Comparison of ENCODE assay signal across 23 cellular contexts in genomic region chr1:61273167-61273705, GRCh38.
DNase-seq lines count a peak whose midpoint lies in the region; ATAC-seq and TF ChIP-seq lines count a peak whose summit lies in the region.
"Had no signal": no experiment of that assay in that cellular context is flagged by ENCODE, and none has a peak within 500 bp of the region (broad histone marks: within the 10 kb centered on the region; RNA-seq: fewer than 3 reads in every experiment).

No MANE protein-coding gene starts in this region.

- no peak overlapping the region for H3K4me3 Mint-ChIP-seq in mesothelial cell of epicardium
- no peak overlapping the region for H3K4me3 Mint-ChIP-seq in chondrocyte (ENCODE audit: unreplicated experiment)
- H3K4me3 Mint-ChIP-seq: activated CD4-positive, alpha-beta T cell treated with anti-CD3 and anti-CD28 coated beads, Interleukin-2, amount 10 ng/mL, durations not matched to agents 24 days and 14 days; activated naive CD4-positive, alpha-beta T cell treated with anti-CD3 and anti-CD28 coated beads for 36 hours had no signal

- H3K9me3 ChIP-seq in ascending aorta: no peaks in the 10 kb centered on the region
- H3K9me3 ChIP-seq in esophagus squamous epithelium: no peaks in the 10 kb centered on the region
- no peaks in the 10 kb centered on the region for H3K9me3 ChIP-seq in thyroid gland
- H3K9me3 ChIP-seq: Caco-2, lower lobe of right lung, right lobe of liver, transverse colon had no signal

- H3K27ac Mint-ChIP-seq in mesothelial cell of epicardium: peak overlapping the region; percentile 67
- H3K27ac Mint-ChIP-seq in chondrocyte (ENCODE audit: unreplicated experiment): no peak overlapping the region
- H3K27ac Mint-ChIP-seq: activated CD4-positive, alpha-beta T cell treated with anti-CD3 and anti-CD28 coated beads, Interleukin-2, amount 10 ng/mL, durations not matched to agents 24 days and 14 days; activated naive CD4-positive, alpha-beta T cell treated with anti-CD3 and anti-CD28 coated beads for 36 hours had no signal

- H3K9me3 Mint-ChIP-seq in mesothelial cell of epicardium (no peaks in the 10 kb centered on the region), chondrocyte (ENCODE audit: low read depth) (no peaks in the 10 kb centered on the region)
- H3K9me3 Mint-ChIP-seq: activated CD4-positive, alpha-beta T cell treated with anti-CD3 and anti-CD28 coated beads, Interleukin-2, amount 10 ng/mL, durations not matched to agents 24 days and 14 days; activated naive CD4-positive, alpha-beta T cell treated with anti-CD3 and anti-CD28 coated beads for 36 hours had no signal

- H3K36me3 Mint-ChIP-seq in mesothelial cell of epicardium: peaks cover 1% of the 10 kb centered on the region
- H3K36me3 Mint-ChIP-seq in chondrocyte (ENCODE audit: low read depth): no peaks in the 10 kb centered on the region

- no peak for TF ChIP-seq CTCF in ascending aorta (IDR thresholded peaks at IDR 0.05)
- no peak for TF ChIP-seq CTCF in esophagus squamous epithelium (IDR thresholded peaks at IDR 0.05)
- no peak for TF ChIP-seq CTCF in mesothelial cell of epicardium (IDR thresholded peaks at IDR 0.05; ENCODE audit: unreplicated experiment)
- TF ChIP-seq CTCF in thyroid gland (IDR thresholded peaks at IDR 0.05): no peak
- no peak for TF ChIP-seq CTCF in chondrocyte (IDR thresholded peaks at IDR 0.05)

- peaks cover 3 to 40% of the 10 kb centered on the region in 2 donors for H3K4me1 ChIP-seq in ascending aorta
- H3K4me1 ChIP-seq in esophagus squamous epithelium: peaks cover 2 to 13% (median 4%) of the 10 kb centered on the region in 3 donors
- peaks cover 42 to 55% of the 10 kb centered on the region in 2 donors for H3K4me1 ChIP-seq in thyroid gland
- H3K4me1 ChIP-seq: lower lobe of right lung had no signal

- TF ChIP-seq POLR2A in esophagus squamous epithelium (IDR thresholded peaks at IDR 0.05): no peak
- no peak for TF ChIP-seq POLR2A in thyroid gland (IDR thresholded peaks at IDR 0.05)

- intact Hi-C loops in ascending aorta (cut with DNase I) (no loop called here), esophagus squamous epithelium (cut with DNase I) (no loop called here), thyroid gland (cut with DNase I) (no loop called here)

- H3K4me3 ChIP-seq in ascending aorta (peak overlapping the region in 1 of 2 donors; percentile 39), esophagus squamous epithelium (no peak overlapping the region), thyroid gland (replicated peaks in 1 of 3) (no peak overlapping the region)
- H3K4me3 ChIP-seq: lower lobe of right lung, right lobe of liver, transverse colon had no signal

- no peaks in the 10 kb centered on the region for H3K27me3 ChIP-seq in ascending aorta
- no peaks in the 10 kb centered on the region for H3K27me3 ChIP-seq in esophagus squamous epithelium
- H3K27me3 ChIP-seq in thyroid gland: no peaks in the 10 kb centered on the region
- H3K27me3 ChIP-seq: right lobe of liver, transverse colon had no signal

- no peak for ATAC-seq in GM18498 (IDR thresholded peaks at IDR 0.05; ENCODE audit: unreplicated experiment)
- ATAC-seq: lower lobe of right lung; right lobe of liver; stimulated activated naive CD8-positive, alpha-beta T cell treated with anti-CD3 and anti-CD28 coated beads, Interleukin-15, Interleukin-2, amounts not matched to agents 100 U/mL and 50 U/mL, for 24 hours had no signal

- 79 to 81% methylated on average over 4 of the region's 4 CpGs for WGBS in esophagus squamous epithelium, 2 donors
- WGBS in thyroid gland, 2 donors: 93 to 94% methylated on average over 4 of the region's 4 CpGs

- DNase-seq in ascending aorta (ENCODE audit: low spot score in 2 of 2) (no peak), esophagus squamous epithelium (lab: John Stamatoyannopoulos, UW) (no peak), mesothelial cell of epicardium (ENCODE audit: low spot score in 2 of 2, unreplicated experiment in 2 of 2) (no peak), thyroid gland (no peak), chondrocyte (ENCODE audit: low spot score) (no peak), SW480 (ENCODE audit: low spot score) (no peak)
- DNase-seq: activated CD4-positive, alpha-beta T cell treated with anti-CD3 and anti-CD28 coated beads, Interleukin-2, amount 10 ng/mL, durations not matched to agents 24 days and 14 days; activated naive CD4-positive, alpha-beta T cell treated with anti-CD3 and anti-CD28 coated beads for 36 hours; amniotic stem cell; Caco-2; dermis blood vessel endothelial cell; GDM1; islet precursor cell; lower lobe of right lung; NCI-H1417 treated with DMSO at 0.1 percent for 48 hours; NCI-H446; right lobe of liver; stimulated activated CD4-positive, alpha-beta T cell treated with anti-CD3 and anti-CD28 coated beads, Interleukin-15, amount 100 ng/mL, for 24 hours; stimulated activated naive CD8-positive, alpha-beta T cell treated with anti-CD3 and anti-CD28 coated beads, Interleukin-15, Interleukin-2, amounts not matched to agents 100 U/mL and 50 U/mL, for 24 hours; T-helper 9 cell; transverse colon had no signal

- H3K27ac ChIP-seq in ascending aorta (peak overlapping the region; percentile 68 to 76), esophagus squamous epithelium (peak overlapping the region in 3 of 4 donors; percentile 17 to 69 (median 68)), thyroid gland (peak overlapping the region in 2 of 3 donors; percentile 20 to 29)
- H3K27ac ChIP-seq: lower lobe of right lung, right lobe of liver, VCaP had no signal

- H3K4me1 Mint-ChIP-seq in mesothelial cell of epicardium (peaks cover 66% of the 10 kb centered on the region), chondrocyte (ENCODE audit: low read depth) (peaks cover 15% of the 10 kb centered on the region)
- H3K4me1 Mint-ChIP-seq: activated CD4-positive, alpha-beta T cell treated with anti-CD3 and anti-CD28 coated beads, Interleukin-2, amount 10 ng/mL, durations not matched to agents 24 days and 14 days had no signal

- H3K27me3 Mint-ChIP-seq in mesothelial cell of epicardium (ENCODE audit: low read depth) (no peaks in the 10 kb centered on the region), chondrocyte (ENCODE audit: low read depth) (no peaks in the 10 kb centered on the region)

- no peaks in the 10 kb centered on the region for H3K36me3 ChIP-seq in ascending aorta
- no peaks in the 10 kb centered on the region for H3K36me3 ChIP-seq in esophagus squamous epithelium
- H3K36me3 ChIP-seq in thyroid gland: no peaks in the 10 kb centered on the region
- H3K36me3 ChIP-seq: lower lobe of right lung, transverse colon had no signal
